32 cellular contexts compared by ENCODE assay signal in the genomic region with DNA sequence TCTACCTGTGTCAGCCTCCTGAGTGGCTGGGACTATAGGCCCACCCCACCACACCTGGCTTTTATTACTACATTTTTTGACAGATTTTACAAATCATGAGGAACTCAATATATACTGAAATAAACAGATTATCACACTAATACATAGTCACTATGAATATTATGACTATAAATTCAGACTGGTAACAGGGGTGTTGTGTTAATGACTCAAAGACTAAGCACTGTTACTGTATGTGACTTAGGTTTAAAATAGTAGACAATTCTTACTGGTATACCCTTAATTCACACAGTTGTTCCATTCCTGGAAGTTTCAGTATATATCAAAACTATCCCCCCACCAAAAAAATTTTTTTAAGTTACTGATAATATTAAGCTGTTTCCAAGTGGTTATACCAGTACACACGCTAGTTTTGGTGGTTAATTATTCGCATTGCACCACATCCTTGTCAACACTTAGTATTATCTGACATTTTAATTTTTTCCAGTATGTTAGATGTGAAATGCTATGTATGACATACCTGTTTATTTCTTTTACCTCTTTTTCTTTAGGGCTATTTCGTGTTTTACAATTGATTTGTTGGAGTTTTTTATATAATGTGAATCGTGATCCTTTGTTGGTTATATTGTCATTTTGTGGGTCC. TPM values are rescaled to one million over a fixed set of nuclear protein-coding genes. Genes with fewer than 3 reads are reported as not detected.
"Had no signal": no experiment of that assay in that cellular context is flagged by ENCODE, and none has a peak within 500 bp of the region (broad histone marks: within the 10 kb centered on the region; RNA-seq: fewer than 3 reads in every experiment).

No MANE protein-coding gene starts in this region.

- H3K27me3 ChIP-seq: ascending aorta, breast epithelium, cardiac muscle cell, colonic mucosa, esophagus muscularis mucosa, foreskin keratinocyte, gastrocnemius medialis, heart left ventricle had no signal

- H3K4me3 Mint-ChIP-seq: activated B cell treated with CpG ODN at 0.5 μM for 24 hours; activated CD4-positive, alpha-beta memory T cell treated with anti-CD3 and anti-CD28 coated beads, Interleukin-2, amount 10 ng/mL, durations not matched to agents 7 days and 5 days; activated CD4-positive, alpha-beta T cell treated with anti-CD3 and anti-CD28 coated beads, Interleukin-2, amount 10 ng/mL, durations not matched to agents 7 days and 5 days; activated naive CD4-positive, alpha-beta T cell treated with anti-CD3 and anti-CD28 coated beads for 36 hours; activated naive CD8-positive, alpha-beta T cell treated with anti-CD3 and anti-CD28 coated beads, Interleukin-2, amount 10 ng/mL, durations not matched to agents 7 days and 5 days; brain; endodermal cell; T-helper 17 cell; T-helper 2 cell treated with Interferon-gamma antibody and Interleukin-4, amounts not matched to agents 5 μg/mL and 100 μg/mL, for 36 hours had no signal

- DNase-seq: activated B cell treated with CpG ODN at 0.5 μM for 24 hours; activated CD4-positive, alpha-beta memory T cell treated with anti-CD3 and anti-CD28 coated beads, Interleukin-2, amount 10 ng/mL, durations not matched to agents 7 days and 5 days; activated CD4-positive, alpha-beta T cell treated with anti-CD3 and anti-CD28 coated beads for 1 hour; activated CD4-positive, alpha-beta T cell treated with anti-CD3 and anti-CD28 coated beads for 4 hours; activated CD4-positive, alpha-beta T cell treated with anti-CD3 and anti-CD28 coated beads, Interleukin-2, amount 10 ng/mL, durations not matched to agents 7 days and 5 days; activated CD4-positive, alpha-beta T cell treated with anti-CD3 and anti-CD28 coated beads, Interleukin-2, amount 50 U/mL, for 4 hours; activated CD8-positive, alpha-beta memory T cell treated with anti-CD3 and anti-CD28 coated beads, Interleukin-2, amount 50 U/mL, for 48 hours; activated effector memory CD4-positive, alpha-beta T cell treated with anti-CD3 and anti-CD28 coated beads, Interleukin-2, amount 50 U/mL, for 16 hours; activated naive CD4-positive, alpha-beta T cell treated with anti-CD3 and anti-CD28 coated beads for 36 hours; activated naive CD8-positive, alpha-beta T cell treated with anti-CD3 and anti-CD28 coated beads, Interleukin-2, amount 10 ng/mL, durations not matched to agents 7 days and 5 days; central memory CD4-positive, alpha-beta T cell; cerebellar nuclear complex; colonic mucosa; effector CD8-positive, alpha-beta T cell; endodermal cell; erythroblast; foreskin keratinocyte; gastrocnemius medialis; glutamatergic neuron; heart left ventricle; T-helper 1 cell; T-helper 17 cell; T1000; WERI-Rb-1 had no signal

- H3K27me3 Mint-ChIP-seq: activated B cell treated with CpG ODN at 0.5 μM for 24 hours; activated CD4-positive, alpha-beta memory T cell treated with anti-CD3 and anti-CD28 coated beads, Interleukin-2, amount 10 ng/mL, durations not matched to agents 7 days and 5 days; activated CD4-positive, alpha-beta T cell treated with anti-CD3 and anti-CD28 coated beads, Interleukin-2, amount 10 ng/mL, durations not matched to agents 7 days and 5 days; activated naive CD8-positive, alpha-beta T cell treated with anti-CD3 and anti-CD28 coated beads, Interleukin-2, amount 10 ng/mL, durations not matched to agents 7 days and 5 days; brain; T-helper 17 cell had no signal

- H3K9me3 ChIP-seq: ascending aorta, breast epithelium, colonic mucosa, esophagus muscularis mucosa, gastrocnemius medialis, heart left ventricle had no signal

- H3K27ac ChIP-seq: ascending aorta, breast epithelium, cardiac muscle cell, colonic mucosa, esophagus muscularis mucosa, foreskin keratinocyte, gastrocnemius medialis, heart left ventricle, WERI-Rb-1 had no signal

- ATAC-seq: foreskin keratinocyte, gastrocnemius medialis, heart left ventricle, T-helper 17 cell had no signal

- H3K27ac Mint-ChIP-seq: activated B cell treated with CpG ODN at 0.5 μM for 24 hours; activated CD4-positive, alpha-beta memory T cell treated with anti-CD3 and anti-CD28 coated beads, Interleukin-2, amount 10 ng/mL, durations not matched to agents 7 days and 5 days; activated CD4-positive, alpha-beta T cell treated with anti-CD3 and anti-CD28 coated beads, Interleukin-2, amount 10 ng/mL, durations not matched to agents 7 days and 5 days; activated naive CD4-positive, alpha-beta T cell treated with anti-CD3 and anti-CD28 coated beads for 36 hours; activated naive CD4-positive, alpha-beta T cell treated with anti-CD3 and anti-CD28 coated beads, Interleukin-2, amount 50 U/mL, for 72 hours; activated naive CD8-positive, alpha-beta T cell treated with anti-CD3 and anti-CD28 coated beads, Interleukin-2, amount 10 ng/mL, durations not matched to agents 7 days and 5 days; activated T-helper 2 cell treated with anti-CD3 and anti-CD28 coated beads, Interferon-gamma antibody, Interleukin-2, Interleukin-4, amounts not matched to agents 10 μg/mL and 5 μg/mL and 100 μg/mL, durations not matched to agents 14 hours and 24 hours and 36 hours; brain; endodermal cell; T-helper 17 cell; T-helper 2 cell treated with Interferon-gamma antibody and Interleukin-4, amounts not matched to agents 5 μg/mL and 100 μg/mL, for 36 hours had no signal

- H3K4me3 ChIP-seq: ascending aorta, breast epithelium, cardiac muscle cell, colonic mucosa, esophagus muscularis mucosa, gastrocnemius medialis, heart left ventricle had no signal

- H3K4me1 ChIP-seq: ascending aorta, breast epithelium, colonic mucosa, esophagus muscularis mucosa, foreskin keratinocyte, gastrocnemius medialis, heart left ventricle had no signal

- H3K9me3 Mint-ChIP-seq: activated B cell treated with CpG ODN at 0.5 μM for 24 hours; activated CD4-positive, alpha-beta memory T cell treated with anti-CD3 and anti-CD28 coated beads, Interleukin-2, amount 10 ng/mL, durations not matched to agents 7 days and 5 days; activated CD4-positive, alpha-beta T cell treated with anti-CD3 and anti-CD28 coated beads, Interleukin-2, amount 10 ng/mL, durations not matched to agents 7 days and 5 days; activated naive CD4-positive, alpha-beta T cell treated with anti-CD3 and anti-CD28 coated beads for 36 hours; activated naive CD4-positive, alpha-beta T cell treated with anti-CD3 and anti-CD28 coated beads, Interleukin-2, amount 50 U/mL, for 72 hours; activated naive CD8-positive, alpha-beta T cell treated with anti-CD3 and anti-CD28 coated beads, Interleukin-2, amount 10 ng/mL, durations not matched to agents 7 days and 5 days; activated T-helper 2 cell treated with anti-CD3 and anti-CD28 coated beads, Interferon-gamma antibody, Interleukin-2, Interleukin-4, amounts not matched to agents 10 μg/mL and 5 μg/mL and 100 μg/mL, durations not matched to agents 14 hours and 24 hours and 36 hours; brain; endodermal cell; T-helper 2 cell treated with Interferon-gamma antibody and Interleukin-4, amounts not matched to agents 5 μg/mL and 100 μg/mL, for 36 hours had no signal

- H3K4me1 Mint-ChIP-seq: endodermal cell had no signal

RNA-seq across cellular contexts. Expression of a gene that starts 34.4 kb away (rescaled TPM):
- total RNA-seq: ascending aorta, gastrocnemius medialis had no signal
- polyA plus RNA-seq: foreskin keratinocyte had no signal
